20 cellular contexts compared by ENCODE assay signal in genomic region chr19:10356431-10356830, GRCh38. TPM values are rescaled to one million over a fixed set of nuclear protein-coding genes. Genes with fewer than 3 reads are reported as not detected.
DNase-seq lines count a peak whose midpoint lies in the region; ATAC-seq and TF ChIP-seq lines count a peak whose summit lies in the region.
"Had no signal": no experiment of that assay in that cellular context is flagged by ENCODE, and none has a peak within 500 bp of the region (broad histone marks: within the 10 kb centered on the region; RNA-seq: fewer than 3 reads in every experiment).

No MANE protein-coding gene starts in this region.

- WGBS in mesenchymal stem cell: 96% methylated on average over 12 of the region's 12 CpGs
- 95% methylated on average over 11 of the region's 12 CpGs for whole genome bisulfite sequencing in prostate gland

- no peak overlapping the region for H3K9ac ChIP-seq in mesenchymal stem cell (ENCODE audit: low read length)

- H3K27ac ChIP-seq in mesenchymal stem cell (ENCODE audit: low read length, poor library complexity, severe bottlenecking) (no peak overlapping the region), prostate gland (no peak overlapping the region)
- H3K27ac ChIP-seq: C4-2B had no signal

- TF ChIP-seq CTCF in GM10248 (IDR thresholded peaks at IDR 0.05; ENCODE audit: control extremely low read depth, extremely low read depth, low read depth, missing control alignments): no peak
- TF ChIP-seq CTCF in NB4 (IDR thresholded peaks at IDR 0.05; ENCODE audit: low read depth, low read length): no peak
- TF ChIP-seq CTCF in prostate gland (IDR thresholded peaks at IDR 0.05): no peak

- no peak overlapping the region for H2BK12ac ChIP-seq in mesenchymal stem cell (ENCODE audit: low read length in 2 of 2)

- TF ChIP-seq POLR2A in NB4 (IDR thresholded peaks at IDR 0.05; ENCODE audit: extremely low read depth, insufficient read length) (no peak), prostate gland (IDR thresholded peaks at IDR 0.05) (no peak)

- H3K18ac ChIP-seq in mesenchymal stem cell (ENCODE audit: low read depth in 1 of 2, low read length in 2 of 2): no peak overlapping the region

- H3K27ac Mint-ChIP-seq in stimulated activated effector memory CD8-positive, alpha-beta T cell treated with anti-CD3 and anti-CD28 coated beads, Interleukin-12 subunit alpha, Interleukin-12 subunit beta, amount 100 ng/mL, for 72 hours: no peak overlapping the region
- H3K27ac Mint-ChIP-seq: CD4-positive, alpha-beta T cell; HFFc6 had no signal

- CTCF ChIA-PET in GM10248 (lab: Yijun Ruan, JAX): interaction anchor here (0.9 to 1.0 kb wide), 3 partner anchors 14 to 32 kb away, joined by 3 read pairs; no protein-coding TSS in a partner anchor

- no peak overlapping the region for H3K23ac ChIP-seq in mesenchymal stem cell (ENCODE audit: low read length in 2 of 2)

- H4K8ac ChIP-seq in mesenchymal stem cell (ENCODE audit: low read length): no peak overlapping the region

- H2BK120ac ChIP-seq in mesenchymal stem cell (ENCODE audit: low read depth, low read length): no peak overlapping the region

- peaks cover 99% of the 10 kb centered on the region for H3K36me3 Mint-ChIP-seq in stimulated activated effector memory CD8-positive, alpha-beta T cell treated with anti-CD3 and anti-CD28 coated beads, Interleukin-12 subunit alpha, Interleukin-12 subunit beta, amount 100 ng/mL, for 72 hours

- no peaks in the 10 kb centered on the region for H3K27me3 ChIP-seq in mesenchymal stem cell (ENCODE audit: control insufficient read depth in 1 of 2, insufficient read depth in 1 of 2, low read length in 2 of 2)
- H3K27me3 ChIP-seq in prostate gland (replicated peaks; ENCODE audit: insufficient read depth): no peaks in the 10 kb centered on the region
- H3K27me3 ChIP-seq: BE2C had no signal

- intact Hi-C loops in left colon (cut with DNase I, micrococcal nuclease) (no loop called here), prostate gland (cut with DNase I) (no loop called here)

- no peak overlapping the region for H3K4ac ChIP-seq in mesenchymal stem cell (ENCODE audit: low read depth in 1 of 2, low read length in 2 of 2)

- H2AFZ ChIP-seq in mesenchymal stem cell (ENCODE audit: low read depth, low read length): no peak overlapping the region

- POLR2A ChIA-PET in GM10248 (lab: Yijun Ruan, JAX): no interaction called here

- H3K4me1 ChIP-seq in mesenchymal stem cell (ENCODE audit: control insufficient read depth, insufficient read depth, low read depth, low read length) (peaks cover 8% of the 10 kb centered on the region), prostate gland (replicated peaks) (no peaks in the 10 kb centered on the region)
- H3K4me1 ChIP-seq: Caco-2 had no signal

- H3K9me3 Mint-ChIP-seq in stimulated activated effector memory CD8-positive, alpha-beta T cell treated with anti-CD3 and anti-CD28 coated beads, Interleukin-12 subunit alpha, Interleukin-12 subunit beta, amount 100 ng/mL, for 72 hours: no peaks in the 10 kb centered on the region
- H3K9me3 Mint-ChIP-seq: CD4-positive, alpha-beta T cell; HFFc6 had no signal

- H2BK5ac ChIP-seq in mesenchymal stem cell (ENCODE audit: low read depth, low read length, poor library complexity, severe bottlenecking): no peak overlapping the region

- H3K79me1 ChIP-seq in mesenchymal stem cell (replicated peaks; ENCODE audit: low read length, poor library complexity, severe bottlenecking): peaks cover 11% of the 10 kb centered on the region

- H4K91ac ChIP-seq in mesenchymal stem cell (ENCODE audit: low read length): no peak overlapping the region

- H3K14ac ChIP-seq in mesenchymal stem cell (ENCODE audit: low read length in 2 of 2): no peak overlapping the region

- H2BK15ac ChIP-seq in mesenchymal stem cell (ENCODE audit: low read depth, poor library complexity, severe bottlenecking): peak overlapping the region; percentile 41

- H3K36me3 ChIP-seq in mesenchymal stem cell (ENCODE audit: control insufficient read depth in 1 of 2, insufficient read depth in 2 of 2, low read depth in 1 of 2, low read length in 2 of 2): peaks cover 59 to 77% of the 10 kb centered on the region in 2 experiments
- peaks cover 7 to 8% of the 10 kb centered on the region in 2 donors for H3K36me3 ChIP-seq in prostate gland

- no peaks in the 10 kb centered on the region for H3K9me3 ChIP-seq in mesenchymal stem cell (ENCODE audit: control insufficient read depth, low read length)
- H3K9me3 ChIP-seq in prostate gland: no peaks in the 10 kb centered on the region
- H3K9me3 ChIP-seq: BE2C, Caco-2 had no signal

- H3K4me2 ChIP-seq in mesenchymal stem cell (ENCODE audit: low read length, poor library complexity, severe bottlenecking): no peak overlapping the region

- H3K4me3 Mint-ChIP-seq in stimulated activated effector memory CD8-positive, alpha-beta T cell treated with anti-CD3 and anti-CD28 coated beads, Interleukin-12 subunit alpha, Interleukin-12 subunit beta, amount 100 ng/mL, for 72 hours: no peak overlapping the region
- H3K4me3 Mint-ChIP-seq: CD4-positive, alpha-beta T cell; HFFc6 had no signal

- H3K4me3 ChIP-seq in NB4 (ENCODE audit: low read depth, low read length): no peak overlapping the region
- no peak overlapping the region for H3K4me3 ChIP-seq in mesenchymal stem cell (ENCODE audit: insufficient read depth in 1 of 2, low read depth in 1 of 2, low read length in 2 of 2)
- no peak overlapping the region for H3K4me3 ChIP-seq in prostate gland
- H3K4me3 ChIP-seq: GM12878 had no signal

- H2AK5ac ChIP-seq in mesenchymal stem cell (ENCODE audit: low read length, severe bottlenecking): no peak overlapping the region

- peak; percentile 29 for ATAC-seq in stimulated activated effector memory CD8-positive, alpha-beta T cell treated with anti-CD3 and anti-CD28 coated beads, Interleukin-12 subunit alpha, Interleukin-12 subunit beta, amount 100 ng/mL, for 72 hours
- ATAC-seq in left colon (no peak), HG03565 (IDR thresholded peaks at IDR 0.05; ENCODE audit: unreplicated experiment) (no peak)
- ATAC-seq: GM12878, HCT116, HepG2 had no signal

- DNase-seq in GM10248 (ENCODE audit: extremely low spot score) (peak; percentile 8), NB4 (ENCODE audit: low read depth) (peak; percentile 35), mesenchymal stem cell (no peak), left colon (no peak), prostate gland (ENCODE audit: low spot score) (no peak)
- DNase-seq in stimulated activated effector memory CD8-positive, alpha-beta T cell treated with anti-CD3 and anti-CD28 coated beads, Interleukin-12 subunit alpha, Interleukin-12 subunit beta, amount 100 ng/mL, for 72 hours (ENCODE audit: low spot score in 2 of 2): no peak
- DNase-seq: ACHN; BE2C; Caco-2; CD4-positive, alpha-beta T cell; DMS79 treated with DMSO at 0.1 percent for 48 hours; GF-D8; GOT3; H7; HFFc6 had no signal

- peaks cover 7% of the 10 kb centered on the region for H3K4me1 Mint-ChIP-seq in stimulated activated effector memory CD8-positive, alpha-beta T cell treated with anti-CD3 and anti-CD28 coated beads, Interleukin-12 subunit alpha, Interleukin-12 subunit beta, amount 100 ng/mL, for 72 hours

RNA-seq across cellular contexts. Expression of gene ICAM3, which starts 17.0 kb away (rescaled TPM):
- polyA plus RNA-seq in mesenchymal stem cell (2013, experiment 1 of 2): 9.2 TPM
- 9.8 TPM for polyA plus RNA-seq in mesenchymal stem cell (2013, experiment 2 of 2)
- total RNA-seq in left colon (10 to 100 TPM; 29.8 to 30.6 TPM), prostate gland (1 to 10 TPM; 6.4 to 6.5 TPM)

RNA-seq across cellular contexts. Expression of gene RAVER1, which starts 23.1 kb away (rescaled TPM):
- 24.7 TPM for polyA plus RNA-seq in mesenchymal stem cell (2013, experiment 1 of 2)
- 24.2 TPM for polyA plus RNA-seq in mesenchymal stem cell (2013, experiment 2 of 2)
- total RNA-seq in left colon (10 to 100 TPM; 51.0 to 63.7 TPM), prostate gland (10 to 100 TPM; 50.2 to 53.2 TPM)

RNA-seq across cellular contexts. Expression of gene TYK2, which starts 23.9 kb away (rescaled TPM):
- 66.7 TPM for polyA plus RNA-seq in mesenchymal stem cell (2013, experiment 1 of 2)
- polyA plus RNA-seq in mesenchymal stem cell (2013, experiment 2 of 2): 65.7 TPM
- 100 to 1,000 TPM in 1 of 2 donors, 10 to 100 TPM in 1; 91.1 to 104 TPM for total RNA-seq in left colon
- total RNA-seq in prostate gland: 100 to 1,000 TPM in 1 of 2 donors, 10 to 100 TPM in 1; 90.8 to 161 TPM

RNA-seq across cellular contexts. Expression of gene FDX2, which starts 40.6 kb away (rescaled TPM):
- 21.8 TPM for polyA plus RNA-seq in mesenchymal stem cell (2013, experiment 1 of 2)
- polyA plus RNA-seq in mesenchymal stem cell (2013, experiment 2 of 2): 22.8 TPM
- total RNA-seq in left colon: 10 to 100 TPM; 11.2 to 11.8 TPM
- total RNA-seq in prostate gland: 10 to 100 TPM; 20.9 to 29.9 TPM

RNA-seq across cellular contexts. Expression of gene ZGLP1, which starts 46.8 kb away (rescaled TPM):
- polyA plus RNA-seq in mesenchymal stem cell (2013, experiment 1 of 2): 1.0 TPM
- polyA plus RNA-seq in mesenchymal stem cell (2013, experiment 2 of 2): 1.2 TPM
- 1 to 10 TPM; 1.6 to 2.8 TPM for total RNA-seq in left colon
- total RNA-seq in prostate gland: 10 to 100 TPM in 1 of 2 donors, 1 to 10 TPM in 1; 5.0 to 12.3 TPM

Comparison
In these comparisons a context has a peak if more than half of its experiments do, and no peak if none do; other contexts are left out.
1. DNase-seq: peak in GM10248 (single experiment) and NB4 (single experiment); none in mesenchymal stem cell (single experiment), stimulated activated effector memory CD8-positive, alpha-beta T cell treated with anti-CD3 and anti-CD28 coated beads, Interleukin-12 subunit alpha, Interleukin-12 subunit beta, amount 100 ng/mL, for 72 hours (0 of 2), left colon (0 of 2) and prostate gland (single experiment).
2. RNA of gene ICAM3, which starts 17.0 kb away (total RNA-seq): 29.8 to 30.6 TPM in left colon; 6.4 to 6.5 TPM in prostate gland; every median in the first group is over 4 times any median in the second.